Comparison of ENCODE assay signal across 8 cellular contexts in the genomic region with DNA sequence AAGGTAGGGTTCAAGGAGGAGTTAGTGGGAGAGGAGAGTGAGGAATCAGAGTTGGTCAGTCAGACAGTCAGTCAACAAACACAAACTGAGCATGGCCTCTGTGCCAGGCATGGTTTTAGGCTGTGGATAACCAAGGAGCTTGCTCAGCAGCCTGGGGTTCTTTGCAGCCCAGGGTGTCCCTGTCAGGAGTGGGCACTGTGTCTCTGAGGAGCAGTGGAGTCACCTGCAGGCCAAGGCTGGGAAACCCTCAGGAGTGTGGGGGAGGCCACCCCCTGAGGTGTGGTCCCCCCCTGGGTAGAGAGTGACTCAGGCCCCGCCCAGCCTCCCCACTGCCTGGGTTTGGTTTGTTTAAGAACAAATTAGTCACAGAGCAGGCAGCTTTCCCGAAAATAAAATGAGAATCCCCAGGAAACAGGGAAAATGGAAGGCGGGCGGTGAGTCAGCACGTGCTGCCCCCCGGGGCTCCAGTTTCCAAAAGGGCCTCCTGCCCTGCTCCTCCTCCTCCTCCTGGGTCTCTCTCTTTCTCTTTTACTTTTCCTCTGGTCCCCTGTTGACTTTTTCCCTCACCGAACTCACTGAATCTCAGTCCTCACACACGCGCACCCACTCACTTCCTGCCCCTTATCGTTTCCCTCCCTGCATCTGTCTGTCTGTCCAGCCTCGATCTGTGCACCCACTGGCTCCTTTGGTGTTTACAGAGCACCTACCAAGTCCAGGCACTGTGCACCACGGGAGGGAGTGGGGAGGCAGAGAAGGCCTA. TPM values are rescaled to one million over a fixed set of nuclear protein-coding genes. Genes with fewer than 3 reads are reported as not detected.
DNase-seq lines count a peak whose midpoint lies in the region; ATAC-seq lines count a peak whose summit lies in the region.

No MANE protein-coding gene starts in this region.

- no peak overlapping the region for H3K4me3 ChIP-seq in mesendoderm (ENCODE audit: low read length)
- H3K4me3 ChIP-seq in HAP-1: no peak overlapping the region

- no peak overlapping the region for H3K23ac ChIP-seq in mesendoderm (ENCODE audit: low read length)

- H3K79me1 ChIP-seq in mesendoderm (ENCODE audit: low read length): no peaks in the 10 kb centered on the region

- peak; percentile 12 for DNase-seq in activated gamma-delta T cell treated with Interleukin-2 at 50 U/mL for 16 hours
- no peak for DNase-seq in activated gamma-delta T cell (lab: John Stamatoyannopoulos, UW)
- DNase-seq in activated CD4-positive, alpha-beta T cell treated with anti-CD3 and anti-CD28 coated beads for 4 hours: peak; percentile 71 to 72
- peak; percentile 55 for DNase-seq in mesendoderm
- peak in 1 of 2 donors; percentile 62 for DNase-seq in stimulated activated effector memory CD8-positive, alpha-beta T cell treated with anti-CD3 and anti-CD28 coated beads, Interleukin-12 subunit alpha, Interleukin-12 subunit beta, amount 100 ng/mL, for 72 hours (ENCODE audit: low spot score in 2 of 2)
- DNase-seq in HT-29 (ENCODE audit: low spot score): no peak
- no peak for DNase-seq in HAP-1 (ENCODE audit: low spot score in 2 of 2)

- no CpG with 5 or more reads among the region's 12 CpGs for WGBS in mesendoderm (ENCODE audit: extremely low coverage, insufficient coverage, low lambda C conversion rate)

- intact Hi-C loops in dendritic cell treated with granulocyte-macrophage colony-stimulating factor and Interleukin-4, amounts not matched to agents 40 ng/mL and 50 ng/mL, for 4 days (cut with micrococcal nuclease): no loop called here

- no peak overlapping the region for H3K4me2 ChIP-seq in mesendoderm (ENCODE audit: low read length)

- peaks cover 20% of the 10 kb centered on the region for H3K27me3 Mint-ChIP-seq in dendritic cell treated with granulocyte-macrophage colony-stimulating factor and Interleukin-4, amounts not matched to agents 40 ng/mL and 50 ng/mL, for 4 days

- H4K5ac ChIP-seq in mesendoderm (ENCODE audit: low read length): no peak overlapping the region

- peaks cover 65% of the 10 kb centered on the region for H3K4me1 Mint-ChIP-seq in dendritic cell treated with granulocyte-macrophage colony-stimulating factor and Interleukin-4, amounts not matched to agents 40 ng/mL and 50 ng/mL, for 4 days (ENCODE audit: low read depth)
- peaks cover 38% of the 10 kb centered on the region for H3K4me1 Mint-ChIP-seq in stimulated activated effector memory CD8-positive, alpha-beta T cell treated with anti-CD3 and anti-CD28 coated beads, Interleukin-12 subunit alpha, Interleukin-12 subunit beta, amount 100 ng/mL, for 72 hours

- peak overlapping the region; percentile 32 for H3K9ac ChIP-seq in mesendoderm (ENCODE audit: low read length)

- H3K4ac ChIP-seq in mesendoderm (ENCODE audit: low read depth, low read length): peak overlapping the region; percentile 25

- H3K36me3 ChIP-seq in mesendoderm (ENCODE audit: control insufficient read depth, insufficient read depth, low read length): no peaks in the 10 kb centered on the region
- H3K36me3 ChIP-seq in HAP-1 (replicated peaks): no peaks in the 10 kb centered on the region

- H2BK5ac ChIP-seq in mesendoderm (ENCODE audit: low read length): peak overlapping the region; percentile 10

- H3K27ac Mint-ChIP-seq in dendritic cell treated with granulocyte-macrophage colony-stimulating factor and Interleukin-4, amounts not matched to agents 40 ng/mL and 50 ng/mL, for 4 days: peak overlapping the region; percentile 96
- H3K27ac Mint-ChIP-seq in stimulated activated effector memory CD8-positive, alpha-beta T cell treated with anti-CD3 and anti-CD28 coated beads, Interleukin-12 subunit alpha, Interleukin-12 subunit beta, amount 100 ng/mL, for 72 hours: peak overlapping the region; percentile 26

- ATAC-seq in stimulated activated effector memory CD8-positive, alpha-beta T cell treated with anti-CD3 and anti-CD28 coated beads, Interleukin-12 subunit alpha, Interleukin-12 subunit beta, amount 100 ng/mL, for 72 hours: peak; percentile 56

- peak overlapping the region; percentile 55 for H3K27ac ChIP-seq in mesendoderm (ENCODE audit: low read depth, low read length)

- H3K4me3 Mint-ChIP-seq in dendritic cell treated with granulocyte-macrophage colony-stimulating factor and Interleukin-4, amounts not matched to agents 40 ng/mL and 50 ng/mL, for 4 days: peak overlapping the region; percentile 48
- H3K4me3 Mint-ChIP-seq in stimulated activated effector memory CD8-positive, alpha-beta T cell treated with anti-CD3 and anti-CD28 coated beads, Interleukin-12 subunit alpha, Interleukin-12 subunit beta, amount 100 ng/mL, for 72 hours: peak overlapping the region; percentile 59

- H2BK15ac ChIP-seq in mesendoderm (replicated peaks; ENCODE audit: low read depth): no peak overlapping the region

- H3K9me3 ChIP-seq in HAP-1: no peaks in the 10 kb centered on the region

- no peaks in the 10 kb centered on the region for H3K9me3 Mint-ChIP-seq in dendritic cell treated with granulocyte-macrophage colony-stimulating factor and Interleukin-4, amounts not matched to agents 40 ng/mL and 50 ng/mL, for 4 days
- H3K9me3 Mint-ChIP-seq in stimulated activated effector memory CD8-positive, alpha-beta T cell treated with anti-CD3 and anti-CD28 coated beads, Interleukin-12 subunit alpha, Interleukin-12 subunit beta, amount 100 ng/mL, for 72 hours: no peaks in the 10 kb centered on the region

- peak overlapping the region; percentile 70 for H3K18ac ChIP-seq in mesendoderm (ENCODE audit: low read length)

- in situ Hi-C loops in HAP-1 (cut with MboI; ENCODE audit: low sequenced_read_pairs): no loop called here

- H4K8ac ChIP-seq in mesendoderm (ENCODE audit: low read depth, low read length): peak overlapping the region; percentile 40

- H3K56ac ChIP-seq in mesendoderm (ENCODE audit: low read length): peak overlapping the region; percentile 79

- H2AK5ac ChIP-seq in mesendoderm (ENCODE audit: low read length): peak overlapping the region; percentile 2

- no peaks in the 10 kb centered on the region for H3K79me2 ChIP-seq in mesendoderm (ENCODE audit: control insufficient read depth, insufficient read depth, low read length)

- peak overlapping the region; percentile 31 for H2BK120ac ChIP-seq in mesendoderm (ENCODE audit: low read depth, low read length)

- no peaks in the 10 kb centered on the region for H3K36me3 Mint-ChIP-seq in dendritic cell treated with granulocyte-macrophage colony-stimulating factor and Interleukin-4, amounts not matched to agents 40 ng/mL and 50 ng/mL, for 4 days (ENCODE audit: low read depth)
- H3K36me3 Mint-ChIP-seq in stimulated activated effector memory CD8-positive, alpha-beta T cell treated with anti-CD3 and anti-CD28 coated beads, Interleukin-12 subunit alpha, Interleukin-12 subunit beta, amount 100 ng/mL, for 72 hours: no peaks in the 10 kb centered on the region

- H3K27me3 ChIP-seq in mesendoderm (ENCODE audit: insufficient read depth, low read length, poor library complexity) (no peaks in the 10 kb centered on the region), HAP-1 (ENCODE audit: low read depth) (no peaks in the 10 kb centered on the region)

- H3K4me1 ChIP-seq in mesendoderm (ENCODE audit: control insufficient read depth, low read depth, low read length): peaks cover 13% of the 10 kb centered on the region
- peaks cover 13% of the 10 kb centered on the region for H3K4me1 ChIP-seq in HAP-1

RNA-seq across cellular contexts. Expression of a gene that starts 44.3 kb away (rescaled TPM):
- 11.2 TPM for polyA plus RNA-seq in mesendoderm (2013, experiment 1 of 2)
- polyA plus RNA-seq in mesendoderm (2013, experiment 2 of 2): 11.0 TPM
- total RNA-seq in HT-29 (2014; rRNA removed; shearing (Covaris generic)): 0.18 and 0.79 TPM in 2 replicates

Comparison
In these comparisons a context has a peak if more than half of its experiments do, and no peak if none do; other contexts are left out.
1. DNase-seq: peak in activated gamma-delta T cell treated with Interleukin-2 at 50 U/mL for 16 hours (single experiment), activated CD4-positive, alpha-beta T cell treated with anti-CD3 and anti-CD28 coated beads for 4 hours (2 of 2) and mesendoderm (single experiment); none in activated gamma-delta T cell (single experiment), HT-29 (single experiment) and HAP-1 (0 of 2).